ENCODE assay signal across 8 cellular contexts in the genomic region with DNA sequence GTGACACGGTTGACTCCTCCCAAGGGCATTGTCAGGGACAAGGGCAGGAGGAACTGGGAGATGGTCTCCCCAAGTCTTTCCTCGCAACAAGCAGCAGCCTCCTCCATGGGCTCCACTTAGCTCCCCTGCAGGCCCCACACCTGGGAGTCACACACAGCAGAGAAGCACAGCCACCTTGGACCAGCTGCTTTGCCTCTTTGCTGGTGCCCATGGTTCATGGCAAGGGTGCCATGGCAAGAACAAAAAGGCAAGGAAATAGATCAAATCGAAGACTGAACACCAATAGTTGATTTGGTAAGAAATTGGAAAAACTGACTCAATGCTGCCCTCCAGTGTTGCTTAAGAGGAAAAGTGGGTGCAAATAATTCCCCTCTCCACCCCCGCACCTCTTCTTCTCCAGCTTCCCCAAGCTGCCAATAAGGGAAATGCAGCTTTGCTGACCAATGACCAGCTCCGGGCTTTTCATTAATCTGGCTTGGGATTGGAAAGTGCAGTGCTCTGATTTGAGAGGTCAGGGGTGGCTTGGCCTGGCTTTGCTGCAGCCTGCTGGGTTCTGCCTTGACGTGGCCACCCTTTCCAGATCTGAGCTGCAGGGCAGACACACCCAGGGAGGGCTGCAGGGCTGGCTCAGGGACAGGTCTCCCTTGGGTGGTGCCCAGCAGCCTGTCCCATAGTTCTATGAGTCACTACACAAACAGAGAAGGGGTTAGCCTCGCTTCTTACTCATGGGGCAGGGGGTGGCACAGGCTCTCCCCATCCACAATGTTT.
DNase-seq lines count a peak whose midpoint lies in the region; ATAC-seq, FAIRE-seq and TF ChIP-seq lines count a peak whose summit lies in the region.

No MANE protein-coding gene starts in this region.

- TF ChIP-seq CTCF in CD4-positive, alpha-beta T cell (IDR thresholded peaks at IDR 0.05) = peak; percentile 81

- in situ Hi-C loops in KBM-7 (cut with MboI; ENCODE audit: low pct_unique_long_range_greater_than_20kb, low sequenced_read_pairs) = no loop called here

- H3K4me3 Mint-ChIP-seq in CD4-positive, alpha-beta T cell = peak overlapping the region; percentile 58

- ATAC-seq in CD4-positive, alpha-beta T cell (ENCODE audit: poor library complexity) = peak; percentile 64
- ATAC-seq in GM19025 (IDR thresholded peaks at IDR 0.05; ENCODE audit: low read depth, unreplicated experiment) = peak; percentile 25
- peak; percentile 87 for ATAC-seq in Right ventricle myocardium superior (ENCODE audit: poor library complexity)

- no peak overlapping the region for H3K27ac ChIP-seq in CD4-positive, alpha-beta T cell (ENCODE audit: low read depth, low read length)

- H3K36me3 Mint-ChIP-seq in CD4-positive, alpha-beta T cell (ENCODE audit: low read depth) = peaks cover 4% of the 10 kb centered on the region

- peaks cover 12% of the 10 kb centered on the region for H3K9me3 ChIP-seq in CD4-positive, alpha-beta T cell (ENCODE audit: control insufficient read depth, low read length)

- peaks cover 29% of the 10 kb centered on the region for H3K4me1 Mint-ChIP-seq in CD4-positive, alpha-beta T cell (ENCODE audit: low read depth)

- intact Hi-C loops in CD4-positive, alpha-beta T cell (cut with DNase I, micrococcal nuclease) = loop anchor here (1.0 to 10.0 kb wide), 12 partner anchors 50 to 496 kb away; a partner anchor contains a TSS
- intact Hi-C loops in Right ventricle myocardium superior (cut with DNase I) = loop anchor here (2.0 to 10.0 kb wide), 4 partner anchors 51 to 288 kb away; a partner anchor contains a TSS
- intact Hi-C loops in posterior vena cava (cut with DNase I) = loop anchor here (5.0 to 10.0 kb wide), 3 partner anchors 124 to 274 kb away; no protein-coding TSS in a partner anchor

- CTCF ChIA-PET in CD4-positive, alpha-beta T cell (lab: Charles Lee) = interaction anchor here (0.6 to 4.5 kb wide), 25 partner anchors 12 to 288 kb away, joined by 3 to 28 read pairs (median 4); a partner anchor contains a TSS

- POLR2A ChIA-PET in CD4-positive, alpha-beta T cell (lab: Charles Lee) = interaction anchor here (0.5 to 3.7 kb wide), 20 partner anchors 9 to 288 kb away, joined by 3 to 39 read pairs (median 4); a partner anchor contains a TSS

- H3K27me3 Mint-ChIP-seq in CD4-positive, alpha-beta T cell = no peaks in the 10 kb centered on the region

- DNase-seq in CD4-positive, alpha-beta T cell = peak in 5 of 10 experiments; percentile 16 to 33 (median 20)
- DNase-seq in KBM-7 (peak; percentile 93), RCC 7860 (ENCODE audit: low spot score) (peak; percentile 49), amniotic epithelial cell (ENCODE audit: low read depth) (peak; percentile 85), Right ventricle myocardium superior (peak; percentile 69), posterior vena cava (ENCODE audit: low spot score) (peak; percentile 91), cortex of kidney (lab: John Stamatoyannopoulos, UW) (no peak)

- peak; percentile 16 for FAIRE-seq in RCC 7860 (lab: Jason Lieb, UNC)

- H3K27me3 ChIP-seq in CD4-positive, alpha-beta T cell (ENCODE audit: control insufficient read depth, insufficient read depth, low read length) = no peaks in the 10 kb centered on the region

- H3K9me3 Mint-ChIP-seq in CD4-positive, alpha-beta T cell = peaks cover 2% of the 10 kb centered on the region

- H3K27ac Mint-ChIP-seq in CD4-positive, alpha-beta T cell = no peak overlapping the region

Comparison
In these comparisons a context has a peak if more than half of its experiments do, and no peak if none do; other contexts are left out.
1. ATAC-seq: peak in every context shown above with its lines; median percentile 87 in Right ventricle myocardium superior; 64 in CD4-positive, alpha-beta T cell; 25 in GM19025.